In genomic region chr10:43623351-43623750, GRCh38 we compare ENCODE assay signal across 9 cellular contexts. TPM values are rescaled to one million over a fixed set of nuclear protein-coding genes. Genes with fewer than 3 reads are reported as not detected.
A peak's percentile ranks its signal among the peaks of the same experiment; 100 is the strongest.
DNase-seq lines count a peak whose midpoint lies in the region; ATAC-seq, FAIRE-seq and TF ChIP-seq lines count a peak whose summit lies in the region.
"Had no signal": no experiment of that assay in that cellular context is flagged by ENCODE, and none has a peak within 500 bp of the region (broad histone marks: within the 10 kb centered on the region; RNA-seq: fewer than 3 reads in every experiment).

No MANE protein-coding gene starts in this region.

- TF ChIP-seq RAD21 in SK-N-SH (IDR thresholded peaks at IDR 0.05; ENCODE audit: low read length) = no peak

- intact Hi-C loops in dendritic cell treated with granulocyte-macrophage colony-stimulating factor and Interleukin-4, amounts not matched to agents 40 ng/mL and 50 ng/mL, for 4 days (cut with micrococcal nuclease) = no loop called here

- H3K9me3 Mint-ChIP-seq in dendritic cell treated with granulocyte-macrophage colony-stimulating factor and Interleukin-4, amounts not matched to agents 40 ng/mL and 50 ng/mL, for 4 days = peaks cover 43% of the 10 kb centered on the region

- peaks cover 10% of the 10 kb centered on the region; the same call in 1 of the 2 replicates for H3K9me3 ChIP-seq in SK-N-SH

- peak overlapping the region; percentile 9 for H3K4me3 Mint-ChIP-seq in dendritic cell treated with granulocyte-macrophage colony-stimulating factor and Interleukin-4, amounts not matched to agents 40 ng/mL and 50 ng/mL, for 4 days

- peak overlapping the region; percentile 11; the same call in 1 of the 2 replicates for H3K9ac ChIP-seq in SK-N-SH

- FAIRE-seq in D721Med (lab: Jason Lieb, UNC) = no peak

- no peak for TF ChIP-seq EP300 in SK-N-SH (IDR thresholded peaks at IDR 0.05; ENCODE audit: borderline replicate concordance in 1 of 2, low read depth in 1 of 2, low read length in 1 of 2)

- H3K27me3 ChIP-seq in SK-N-SH (ENCODE audit: insufficient read depth) = no peaks in the 10 kb centered on the region

- TF ChIP-seq CTCF in SK-N-SH (IDR thresholded peaks at IDR 0.05) = no peak
- TF ChIP-seq CTCF in D721Med (IDR thresholded peaks at IDR 0.05; ENCODE audit: insufficient read depth, missing control alignments) = no peak

- no peaks in the 10 kb centered on the region for H3K79me2 ChIP-seq in SK-N-SH (ENCODE audit: insufficient read depth)

- CTCF ChIA-PET in SK-N-SH (lab: Yijun Ruan, JAX) = no interaction called here

- H3K4me3 ChIP-seq in SK-N-SH (ENCODE audit: low read depth in 2 of 2, low read length in 1 of 2) = peak overlapping the region; percentile 21 to 33; a peak in 2 of 4 replicates

- H3K27ac Mint-ChIP-seq in dendritic cell treated with granulocyte-macrophage colony-stimulating factor and Interleukin-4, amounts not matched to agents 40 ng/mL and 50 ng/mL, for 4 days = no peak overlapping the region

- no peaks in the 10 kb centered on the region for H4K20me1 ChIP-seq in SK-N-SH (ENCODE audit: insufficient read depth)

- H3K4me1 ChIP-seq in SK-N-SH (ENCODE audit: control insufficient read depth in 1 of 2, insufficient read depth in 2 of 2, low read depth in 1 of 2, low read length in 1 of 2) = no peaks in the 10 kb centered on the region

- H3K36me3 Mint-ChIP-seq in dendritic cell treated with granulocyte-macrophage colony-stimulating factor and Interleukin-4, amounts not matched to agents 40 ng/mL and 50 ng/mL, for 4 days (ENCODE audit: low read depth) = no peaks in the 10 kb centered on the region

- ATAC-seq in SK-N-SH treated with all-trans-retinoic acid at 6 μM for 48 hours = no peak; the same call in 2 of the 3 replicates
- no peak for ATAC-seq in HG03159 (IDR thresholded peaks at IDR 0.05; ENCODE audit: unreplicated experiment)
- ATAC-seq in HG03175 (IDR thresholded peaks at IDR 0.05; ENCODE audit: unreplicated experiment) = no peak

- H3K4me2 ChIP-seq in SK-N-SH = peak overlapping the region; percentile 50; the same call in 1 of the 2 replicates

- H2AFZ ChIP-seq in SK-N-SH (ENCODE audit: low read depth) = peak overlapping the region; percentile 53

- no peaks in the 10 kb centered on the region for H3K36me3 ChIP-seq in SK-N-SH (replicated peaks in 1 of 2; ENCODE audit: control insufficient read depth in 1 of 2, insufficient read depth in 2 of 2, low read length in 1 of 2)

- 45% methylated on average over 3 of the region's 3 CpGs for WGBS in SK-N-SH (ENCODE audit: low lambda C conversion rate)

- H3K27ac ChIP-seq in SK-N-SH (ENCODE audit: low read depth in 2 of 2, low read length in 1 of 2) = no peak overlapping the region

- H3K4me1 Mint-ChIP-seq in dendritic cell treated with granulocyte-macrophage colony-stimulating factor and Interleukin-4, amounts not matched to agents 40 ng/mL and 50 ng/mL, for 4 days (ENCODE audit: low read depth) = peaks cover 8% of the 10 kb centered on the region

- DNase-seq in SK-N-SH = peak; percentile 16
- peak; percentile 27 for DNase-seq in NCI-H2029 treated with DMSO at 0.1 percent for 48 hours (lab: John Stamatoyannopoulos, UW)
- DNase-seq in putamen (ENCODE audit: low spot score) = peak; percentile 16
- no peak for DNase-seq in D721Med (ENCODE audit: insufficient read length, low spot score)
- DNase-seq: NCI-H187 treated with DMSO at 0.1 percent for 48 hours had no signal

- H3K27me3 Mint-ChIP-seq in dendritic cell treated with granulocyte-macrophage colony-stimulating factor and Interleukin-4, amounts not matched to agents 40 ng/mL and 50 ng/mL, for 4 days = no peaks in the 10 kb centered on the region

- H3K9me2 ChIP-seq in SK-N-SH = no peaks in the 10 kb centered on the region

- H3F3A ChIP-seq in SK-N-SH (replicated peaks; ENCODE audit: insufficient read depth) = no peaks in the 10 kb centered on the region

- POLR2A ChIA-PET in SK-N-SH (lab: Yijun Ruan, JAX) = no interaction called here

TF ChIP-seq in SK-N-SH, 30 proteins besides CTCF, POLR2A, EP300 and RAD21 (continues in another document):
- TF ChIP-seq SMC3 (IDR thresholded peaks at IDR 0.05; ENCODE audit: low read depth, low read length) = no peak
- no peak for TF ChIP-seq CHD2 (IDR thresholded peaks at IDR 0.05; ENCODE audit: low read length, partially characterized antibody)
- no peak for TF ChIP-seq FOXJ3 (CRISPR knock-in tag; IDR thresholded peaks at IDR 0.05)
- no peak for TF ChIP-seq TAF1 (IDR thresholded peaks at IDR 0.05; ENCODE audit: borderline replicate concordance, low read depth, low read length)
- TF ChIP-seq IRF3 (IDR thresholded peaks at IDR 0.05; ENCODE audit: low read depth, low read length) = no peak
- TF ChIP-seq MEF2A (IDR thresholded peaks at IDR 0.05; ENCODE audit: borderline replicate concordance, low read depth) = no peak
- TF ChIP-seq TEAD4 (IDR thresholded peaks at IDR 0.05; ENCODE audit: borderline replicate concordance, insufficient read depth) = no peak

TF ChIP-seq in SK-N-SH treated with all-trans-retinoic acid at 6 μM for 48 hours, 23 proteins besides CTCF, POLR2A, EP300 and RAD21 (continues in another document):
- TF ChIP-seq ZC3H10 (CRISPR knock-in tag; IDR thresholded peaks at IDR 0.05) = no peak
- TF ChIP-seq, protein P1, sequence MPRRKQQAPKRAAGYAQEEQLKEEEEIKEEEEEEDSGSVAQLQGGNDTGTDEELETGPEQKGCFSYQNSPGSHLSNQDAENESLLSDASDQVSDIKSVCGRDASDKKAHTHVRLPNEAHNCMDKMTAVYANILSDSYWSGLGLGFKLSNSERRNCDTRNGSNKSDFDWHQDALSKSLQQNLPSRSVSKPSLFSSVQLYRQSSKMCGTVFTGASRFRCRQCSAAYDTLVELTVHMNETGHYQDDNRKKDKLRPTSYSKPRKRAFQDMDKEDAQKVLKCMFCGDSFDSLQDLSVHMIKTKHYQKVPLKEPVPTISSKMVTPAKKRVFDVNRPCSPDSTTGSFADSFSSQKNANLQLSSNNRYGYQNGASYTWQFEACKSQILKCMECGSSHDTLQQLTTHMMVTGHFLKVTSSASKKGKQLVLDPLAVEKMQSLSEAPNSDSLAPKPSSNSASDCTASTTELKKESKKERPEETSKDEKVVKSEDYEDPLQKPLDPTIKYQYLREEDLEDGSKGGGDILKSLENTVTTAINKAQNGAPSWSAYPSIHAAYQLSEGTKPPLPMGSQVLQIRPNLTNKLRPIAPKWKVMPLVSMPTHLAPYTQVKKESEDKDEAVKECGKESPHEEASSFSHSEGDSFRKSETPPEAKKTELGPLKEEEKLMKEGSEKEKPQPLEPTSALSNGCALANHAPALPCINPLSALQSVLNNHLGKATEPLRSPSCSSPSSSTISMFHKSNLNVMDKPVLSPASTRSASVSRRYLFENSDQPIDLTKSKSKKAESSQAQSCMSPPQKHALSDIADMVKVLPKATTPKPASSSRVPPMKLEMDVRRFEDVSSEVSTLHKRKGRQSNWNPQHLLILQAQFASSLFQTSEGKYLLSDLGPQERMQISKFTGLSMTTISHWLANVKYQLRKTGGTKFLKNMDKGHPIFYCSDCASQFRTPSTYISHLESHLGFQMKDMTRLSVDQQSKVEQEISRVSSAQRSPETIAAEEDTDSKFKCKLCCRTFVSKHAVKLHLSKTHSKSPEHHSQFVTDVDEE (CRISPR knock-in tag; IDR thresholded peaks at IDR 0.05) = no peak
- TF ChIP-seq RARB (CRISPR knock-in tag; IDR thresholded peaks at IDR 0.05) = no peak
- no peak for TF ChIP-seq TOX (CRISPR knock-in tag; IDR thresholded peaks at IDR 0.05; ENCODE audit: borderline replicate concordance)
- no peak for TF ChIP-seq ISL1 (CRISPR knock-in tag; IDR thresholded peaks at IDR 0.05)
- TF ChIP-seq, protein P2, sequence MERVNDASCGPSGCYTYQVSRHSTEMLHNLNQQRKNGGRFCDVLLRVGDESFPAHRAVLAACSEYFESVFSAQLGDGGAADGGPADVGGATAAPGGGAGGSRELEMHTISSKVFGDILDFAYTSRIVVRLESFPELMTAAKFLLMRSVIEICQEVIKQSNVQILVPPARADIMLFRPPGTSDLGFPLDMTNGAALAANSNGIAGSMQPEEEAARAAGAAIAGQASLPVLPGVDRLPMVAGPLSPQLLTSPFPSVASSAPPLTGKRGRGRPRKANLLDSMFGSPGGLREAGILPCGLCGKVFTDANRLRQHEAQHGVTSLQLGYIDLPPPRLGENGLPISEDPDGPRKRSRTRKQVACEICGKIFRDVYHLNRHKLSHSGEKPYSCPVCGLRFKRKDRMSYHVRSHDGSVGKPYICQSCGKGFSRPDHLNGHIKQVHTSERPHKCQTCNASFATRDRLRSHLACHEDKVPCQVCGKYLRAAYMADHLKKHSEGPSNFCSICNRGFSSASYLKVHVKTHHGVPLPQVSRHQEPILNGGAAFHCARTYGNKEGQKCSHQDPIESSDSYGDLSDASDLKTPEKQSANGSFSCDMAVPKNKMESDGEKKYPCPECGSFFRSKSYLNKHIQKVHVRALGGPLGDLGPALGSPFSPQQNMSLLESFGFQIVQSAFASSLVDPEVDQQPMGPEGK (CRISPR knock-in tag; IDR thresholded peaks at IDR 0.05; ENCODE audit: borderline replicate concordance) = no peak
- no peak for TF ChIP-seq CSDC2 (CRISPR knock-in tag; IDR thresholded peaks at IDR 0.05)
- no peak for TF ChIP-seq SNAI2 (CRISPR knock-in tag; IDR thresholded peaks at IDR 0.05)
- no peak for TF ChIP-seq ZNF565 (CRISPR knock-in tag; conservative IDR thresholded peaks at IDR 0.05; ENCODE audit: low read depth)
- TF ChIP-seq GLIS3 (CRISPR knock-in tag; IDR thresholded peaks at IDR 0.05) = no peak
- no peak for TF ChIP-seq POU6F1 (CRISPR knock-in tag; IDR thresholded peaks at IDR 0.05; ENCODE audit: borderline replicate concordance, low read depth)

RNA-seq across cellular contexts. Expression of gene ZNF485, which starts 17.1 kb away (rescaled TPM):
- 3.0 and 3.9 TPM in 2 replicates for polyA plus RNA-seq in SK-N-SH (2012; rRNA removed)
- 2.7 and 3.4 TPM in 2 replicates for polyA plus RNA-seq in SK-N-SH (2012; cell fraction: cytosol; rRNA removed)
- 9.9 and 11.2 TPM in 2 replicates for polyA plus RNA-seq in SK-N-SH (2012; cell fraction: nucleus; rRNA removed)

RNA-seq across cellular contexts. Expression of gene ZNF32, which starts 25.3 kb away (rescaled TPM):
- polyA plus RNA-seq in SK-N-SH (2012; rRNA removed) = 27.2 and 39.0 TPM in 2 replicates
- polyA plus RNA-seq in SK-N-SH (2012; cell fraction: cytosol; rRNA removed) = 35.7 and 36.3 TPM in 2 replicates
- 27.4 and 38.9 TPM in 2 replicates for polyA plus RNA-seq in SK-N-SH (2012; cell fraction: nucleus; rRNA removed)

RNA-seq across cellular contexts. Expression of gene ZNF239, which starts 48.9 kb away (rescaled TPM):
- polyA plus RNA-seq in SK-N-SH (2012; rRNA removed) = 11.4 and 18.9 TPM in 2 replicates
- 8.5 and 9.9 TPM in 2 replicates for polyA plus RNA-seq in SK-N-SH (2012; cell fraction: cytosol; rRNA removed)
- 28.2 and 54.9 TPM in 2 replicates for polyA plus RNA-seq in SK-N-SH (2012; cell fraction: nucleus; rRNA removed)
